25 cellular contexts compared by ENCODE assay signal in genomic region chr5:76384189-76384588, GRCh38. TPM values are rescaled to one million over a fixed set of nuclear protein-coding genes. Genes with fewer than 3 reads are reported as not detected.
A peak's percentile ranks its signal among the peaks of the same experiment; 100 is the strongest.
DNase-seq lines count a peak whose midpoint lies in the region; ATAC-seq, FAIRE-seq and TF ChIP-seq lines count a peak whose summit lies in the region.
"Had no signal": no experiment of that assay in that cellular context is flagged by ENCODE, and none has a peak within 500 bp of the region (broad histone marks: within the 10 kb centered on the region; RNA-seq: fewer than 3 reads in every experiment).

No MANE protein-coding gene starts in this region.

- no peaks in the 10 kb centered on the region for H3K9me3 ChIP-seq in pancreas
- H3K9me3 ChIP-seq: esophagus muscularis mucosa, lower lobe of right lung, upper lobe of left lung had no signal

- no peaks in the 10 kb centered on the region for H3K27me3 Mint-ChIP-seq in activated CD4-positive, alpha-beta T cell treated with anti-CD3 and anti-CD28 coated beads, Interleukin-2, amount 10 ng/mL, durations not matched to agents 7 days and 5 days
- H3K27me3 Mint-ChIP-seq in T-cell, result no peaks in the 10 kb centered on the region
- H3K27me3 Mint-ChIP-seq in effector memory CD8-positive, alpha-beta T cell, result no peaks in the 10 kb centered on the region
- H3K27me3 Mint-ChIP-seq: stimulated activated naive CD8-positive, alpha-beta T cell treated with anti-CD3 and anti-CD28 coated beads, Interleukin-15, Interleukin-2, amounts not matched to agents 100 ng/mL and 50 ng/mL, for 24 hours had no signal

- FAIRE-seq in pancreas (lab: Jason Lieb, UNC), result no peak
- FAIRE-seq: frontal cortex, GM18507 had no signal

- no peak overlapping the region for H3K4me3 Mint-ChIP-seq in activated CD4-positive, alpha-beta T cell treated with anti-CD3 and anti-CD28 coated beads, Interleukin-2, amount 10 ng/mL, durations not matched to agents 7 days and 5 days
- H3K4me3 Mint-ChIP-seq in T-cell, result peak overlapping the region in 1 of 3 donors; percentile 50
- H3K4me3 Mint-ChIP-seq in effector memory CD8-positive, alpha-beta T cell, result peak overlapping the region in 1 of 2 donors; percentile 40
- H3K4me3 Mint-ChIP-seq: stimulated activated naive CD8-positive, alpha-beta T cell treated with anti-CD3 and anti-CD28 coated beads, Interleukin-15, Interleukin-2, amounts not matched to agents 100 ng/mL and 50 ng/mL, for 24 hours had no signal

- H3K36me3 Mint-ChIP-seq in activated CD4-positive, alpha-beta T cell treated with anti-CD3 and anti-CD28 coated beads, Interleukin-2, amount 10 ng/mL, durations not matched to agents 7 days and 5 days (ENCODE audit: low read depth), result no peaks in the 10 kb centered on the region
- no peaks in the 10 kb centered on the region for H3K36me3 Mint-ChIP-seq in T-cell
- H3K36me3 Mint-ChIP-seq in effector memory CD8-positive, alpha-beta T cell (ENCODE audit: insufficient read depth), result no peaks in the 10 kb centered on the region

- 12 to 24% methylated on average over 4 of the region's 4 CpGs for WGBS in pancreas, 2 donors

- CTCF ChIA-PET in activated CD4-positive, alpha-beta T cell treated with anti-CD3 and anti-CD28 coated beads, Interleukin-2, amount 10 ng/mL, durations not matched to agents 7 days and 5 days (lab: Charles Lee), result interaction anchor here (0.7 to 2.2 kb wide), 4 partner anchors 10 to 130 kb away, joined by 3 to 7 read pairs (median 4); no protein-coding TSS in a partner anchor
- CTCF ChIA-PET in T-cell (lab: Charles Lee), result interaction anchor here (0.5 to 0.9 kb wide), 4 partner anchors 44 to 1495 kb away, joined by 3 to 4 read pairs (median 4); no protein-coding TSS in a partner anchor

- intact Hi-C loops in pancreas (cut with DNase I), result no loop called here

- H3K27me3 ChIP-seq in pancreas, result no peaks in the 10 kb centered on the region
- H3K27me3 ChIP-seq: esophagus muscularis mucosa, upper lobe of left lung had no signal

- no peak for DNase-seq in activated CD4-positive, alpha-beta T cell treated with anti-CD3 and anti-CD28 coated beads, Interleukin-2, amount 10 ng/mL, durations not matched to agents 7 days and 5 days
- no peak for DNase-seq in activated CD4-positive, alpha-beta T cell treated with anti-CD3 and anti-CD28 coated beads for 4 hours
- no peak for DNase-seq in T-cell
- no peak for DNase-seq in effector memory CD8-positive, alpha-beta T cell
- peak in 5 of 6 donors; percentile 32 to 60 (median 57) for DNase-seq in pancreas
- no peak for DNase-seq in HuH-7 (ENCODE audit: low spot score)
- DNase-seq in NCI-H2029 treated with DMSO at 0.1 percent for 48 hours (lab: John Stamatoyannopoulos, UW), result no peak
- DNase-seq: 8988T; activated naive CD4-positive, alpha-beta T cell treated with anti-CD3 and anti-CD28 coated beads, Interleukin-2, amount 50 U/mL, for 16 hours; activated T-cell treated with anti-CD3 and anti-CD28 coated beads, Interleukin-2, amount 50 U/mL, for 72 hours; effector memory CD4-positive, alpha-beta T cell; hypothalamus; islet precursor cell; lower lobe of right lung; MV-4-11; NCI-H1694; nucleus accumbens; stimulated activated CD4-positive, alpha-beta T cell treated with anti-CD3 and anti-CD28 coated beads, Interleukin-4, amount 100 ng/mL, for 1 hour; upper lobe of left lung had no signal

- POLR2A ChIA-PET in activated CD4-positive, alpha-beta T cell treated with anti-CD3 and anti-CD28 coated beads, Interleukin-2, amount 10 ng/mL, durations not matched to agents 7 days and 5 days (lab: Charles Lee), result no interaction called here
- POLR2A ChIA-PET in T-cell (lab: Charles Lee), result interaction anchor here (0.5 to 1.3 kb wide), 5 partner anchors 11 to 1022 kb away, joined by 3 to 7 read pairs (median 3); no protein-coding TSS in a partner anchor

- H3K27ac ChIP-seq in pancreas, result peak overlapping the region in 2 of 4 donors; percentile 4 to 83
- H3K27ac ChIP-seq: esophagus muscularis mucosa, lower lobe of right lung, upper lobe of left lung had no signal

- no peaks in the 10 kb centered on the region for H3K36me3 ChIP-seq in pancreas
- H3K36me3 ChIP-seq: esophagus muscularis mucosa, lower lobe of right lung, upper lobe of left lung had no signal

- peaks cover 51% of the 10 kb centered on the region for H3K4me1 Mint-ChIP-seq in activated CD4-positive, alpha-beta T cell treated with anti-CD3 and anti-CD28 coated beads, Interleukin-2, amount 10 ng/mL, durations not matched to agents 7 days and 5 days
- H3K4me1 Mint-ChIP-seq in T-cell, result peaks cover 42 to 62% (median 47%) of the 10 kb centered on the region in 3 donors
- peaks cover 23 to 39% of the 10 kb centered on the region in 2 donors for H3K4me1 Mint-ChIP-seq in effector memory CD8-positive, alpha-beta T cell (ENCODE audit: low read depth in 2 of 2)

- H3K4me3 ChIP-seq in pancreas, result no peak overlapping the region
- H3K4me3 ChIP-seq: esophagus muscularis mucosa, lower lobe of right lung, upper lobe of left lung had no signal

- ATAC-seq in T-cell (replicated peaks in 1 of 4) (peak in 3 of 4 experiments; percentile 42 to 54 (median 49)), pancreas (peak in 3 of 4 donors; percentile 18 to 35 (median 18)), HG02840 (IDR thresholded peaks at IDR 0.05; ENCODE audit: low FRiP score, unreplicated experiment) (no peak)
- ATAC-seq in effector memory CD8-positive, alpha-beta T cell (replicated peaks), result no peak
- ATAC-seq: Right ventricle myocardium inferior had no signal

- H3K4me1 ChIP-seq in pancreas, result peaks cover 32 to 51% (median 45%) of the 10 kb centered on the region in 3 donors
- H3K4me1 ChIP-seq: lower lobe of right lung had no signal

- no peaks in the 10 kb centered on the region for H3K9me3 Mint-ChIP-seq in activated CD4-positive, alpha-beta T cell treated with anti-CD3 and anti-CD28 coated beads, Interleukin-2, amount 10 ng/mL, durations not matched to agents 7 days and 5 days
- no peaks in the 10 kb centered on the region for H3K9me3 Mint-ChIP-seq in T-cell
- no peaks in the 10 kb centered on the region for H3K9me3 Mint-ChIP-seq in effector memory CD8-positive, alpha-beta T cell
- H3K9me3 Mint-ChIP-seq: activated T-cell treated with anti-CD3 and anti-CD28 coated beads, Interleukin-2, amount 50 U/mL, for 72 hours; stimulated activated naive CD8-positive, alpha-beta T cell treated with anti-CD3 and anti-CD28 coated beads, Interleukin-15, Interleukin-2, amounts not matched to agents 100 ng/mL and 50 ng/mL, for 24 hours had no signal

- TF ChIP-seq CTCF in pancreas (IDR thresholded peaks at IDR 0.05), result no peak

- H3K27ac Mint-ChIP-seq in activated CD4-positive, alpha-beta T cell treated with anti-CD3 and anti-CD28 coated beads, Interleukin-2, amount 10 ng/mL, durations not matched to agents 7 days and 5 days, result peak overlapping the region; percentile 39
- H3K27ac Mint-ChIP-seq in T-cell, result peak overlapping the region; percentile 55 to 71
- peak overlapping the region; percentile 77 to 88 for H3K27ac Mint-ChIP-seq in effector memory CD8-positive, alpha-beta T cell
- H3K27ac Mint-ChIP-seq: activated T-cell treated with anti-CD3 and anti-CD28 coated beads, Interleukin-2, amount 50 U/mL, for 72 hours; stimulated activated naive CD8-positive, alpha-beta T cell treated with anti-CD3 and anti-CD28 coated beads, Interleukin-15, Interleukin-2, amounts not matched to agents 100 ng/mL and 50 ng/mL, for 24 hours had no signal

RNA-seq across cellular contexts. Expression of gene IQGAP2, which starts 18.9 kb away (rescaled TPM):
- 100 to 1,000 TPM in 1 of 2 experiments, 10 to 100 TPM in 1; 90.5 to 117 TPM for total RNA-seq in activated CD4-positive, alpha-beta T cell treated with anti-CD3 and anti-CD28 coated beads, Interleukin-2, amount 10 ng/mL, durations not matched to agents 7 days and 5 days
- total RNA-seq in T-cell (100 to 1,000 TPM in 1 of 5 donors, 10 to 100 TPM in 4; 66.5 to 121 (median 72.5) TPM), pancreas (10 to 100 TPM; 32.1 to 54.0 (median 37.3) TPM)
- 10 to 100 TPM; 14.4 to 36.8 TPM for polyA plus RNA-seq in pancreas

Comparison
In these comparisons a context has a peak if more than half of its experiments do, and no peak if none do; other contexts are left out.
1. DNase-seq: peak in pancreas (5 of 6); none in activated CD4-positive, alpha-beta T cell treated with anti-CD3 and anti-CD28 coated beads, Interleukin-2, amount 10 ng/mL, durations not matched to agents 7 days and 5 days (single experiment), activated CD4-positive, alpha-beta T cell treated with anti-CD3 and anti-CD28 coated beads for 4 hours (0 of 2), T-cell (0 of 34), effector memory CD8-positive, alpha-beta T cell (0 of 3), HuH-7 (single experiment) and NCI-H2029 treated with DMSO at 0.1 percent for 48 hours (single experiment).
2. ATAC-seq: peak in T-cell (3 of 4) and pancreas (3 of 4); none in effector memory CD8-positive, alpha-beta T cell (single experiment) and HG02840 (single experiment).
3. Peak in every context shown above with its lines, with median percentiles within 50 percentile points of each other: H3K27ac Mint-ChIP-seq.